Comparison of ENCODE assay signal across 25 cellular contexts in genomic region chr11:133906241-133906640, GRCh38. TPM values are rescaled to one million over a fixed set of nuclear protein-coding genes. Genes with fewer than 3 reads are reported as not detected.
DNase-seq lines count a peak whose midpoint lies in the region; ATAC-seq, FAIRE-seq and TF ChIP-seq lines count a peak whose summit lies in the region.
"Had no signal": no experiment of that assay in that cellular context is flagged by ENCODE, and none has a peak within 500 bp of the region (broad histone marks: within the 10 kb centered on the region; RNA-seq: fewer than 3 reads in every experiment).

No MANE protein-coding gene starts in this region.

- TF ChIP-seq POLR2A in spleen (IDR thresholded peaks at IDR 0.05): no peak

- no peak overlapping the region for H3K4me3 Mint-ChIP-seq in activated CD4-positive, alpha-beta T cell treated with anti-CD3 and anti-CD28 coated beads for 36 hours
- no peak overlapping the region for H3K4me3 Mint-ChIP-seq in glutamatergic neuron (ENCODE audit: unreplicated experiment)
- H3K4me3 Mint-ChIP-seq in activated CD4-positive, alpha-beta memory T cell treated with anti-CD3 and anti-CD28 coated beads for 36 hours: no peak overlapping the region
- H3K4me3 Mint-ChIP-seq: B cell; CD8-positive, alpha-beta T cell had no signal

- POLR2A ChIA-PET in activated CD4-positive, alpha-beta T cell treated with anti-CD3 and anti-CD28 coated beads for 36 hours (lab: Charles Lee): no interaction called here
- POLR2A ChIA-PET in activated CD4-positive, alpha-beta memory T cell treated with anti-CD3 and anti-CD28 coated beads for 36 hours (lab: Charles Lee): no interaction called here

- intact Hi-C loops in activated CD4-positive, alpha-beta T cell treated with anti-CD3 and anti-CD28 coated beads for 36 hours (cut with DNase I, micrococcal nuclease): no loop called here
- intact Hi-C loops in spleen (cut with DNase I; ENCODE audit: low total_unique reads): no loop called here
- intact Hi-C loops in activated CD4-positive, alpha-beta memory T cell treated with anti-CD3 and anti-CD28 coated beads for 36 hours (cut with micrococcal nuclease): no loop called here

- no peaks in the 10 kb centered on the region for H3K27me3 Mint-ChIP-seq in activated CD4-positive, alpha-beta T cell treated with anti-CD3 and anti-CD28 coated beads for 36 hours
- peaks cover 12% of the 10 kb centered on the region for H3K27me3 Mint-ChIP-seq in glutamatergic neuron (ENCODE audit: unreplicated experiment)
- H3K27me3 Mint-ChIP-seq in activated CD4-positive, alpha-beta memory T cell treated with anti-CD3 and anti-CD28 coated beads for 36 hours: no peaks in the 10 kb centered on the region
- H3K27me3 Mint-ChIP-seq: B cell had no signal

- peak overlapping the region; percentile 19 for H3K4me2 ChIP-seq in BLaER1

- H3K9ac ChIP-seq in BLaER1: no peak overlapping the region
- H3K9ac ChIP-seq: GM23248 had no signal

- FAIRE-seq in frontal cortex (lab: Jason Lieb, UNC): no peak
- FAIRE-seq: D721Med, HTR-8/SVneo had no signal

- no peak overlapping the region for H3K27ac ChIP-seq in BLaER1
- no peak overlapping the region for H3K27ac ChIP-seq in spleen
- H3K27ac ChIP-seq: 22Rv1, GM23248, HL-60 had no signal

- H3K4me3 ChIP-seq in BLaER1 (no peak overlapping the region), spleen (no peak overlapping the region)
- H3K4me3 ChIP-seq: GM23248 had no signal

- H3K27me3 ChIP-seq in BLaER1: no peaks in the 10 kb centered on the region
- H3K27me3 ChIP-seq in spleen (replicated peaks in 1 of 7): no peaks in the 10 kb centered on the region

- H3K4me1 Mint-ChIP-seq in activated CD4-positive, alpha-beta T cell treated with anti-CD3 and anti-CD28 coated beads for 36 hours: no peaks in the 10 kb centered on the region
- peaks cover 3% of the 10 kb centered on the region for H3K4me1 Mint-ChIP-seq in glutamatergic neuron (ENCODE audit: low read depth, unreplicated experiment)
- no peaks in the 10 kb centered on the region for H3K4me1 Mint-ChIP-seq in activated CD4-positive, alpha-beta memory T cell treated with anti-CD3 and anti-CD28 coated beads for 36 hours (ENCODE audit: low read depth)

- no peaks in the 10 kb centered on the region for H3K36me3 ChIP-seq in BLaER1
- peaks cover 0 to 21% (median 2%) of the 10 kb centered on the region in 6 donors for H3K36me3 ChIP-seq in spleen

- no peaks in the 10 kb centered on the region for H4K20me1 ChIP-seq in BLaER1

- CTCF ChIA-PET in activated CD4-positive, alpha-beta T cell treated with anti-CD3 and anti-CD28 coated beads for 36 hours (lab: Charles Lee): interaction anchor here (0.7 kb wide), 1 partner anchor 12 kb away, joined by 3 read pairs; no protein-coding TSS in a partner anchor
- CTCF ChIA-PET in activated CD4-positive, alpha-beta memory T cell treated with anti-CD3 and anti-CD28 coated beads for 36 hours (lab: Charles Lee): no interaction called here

- no peaks in the 10 kb centered on the region for H3K9me3 Mint-ChIP-seq in activated CD4-positive, alpha-beta T cell treated with anti-CD3 and anti-CD28 coated beads for 36 hours (ENCODE audit: low read depth)
- H3K9me3 Mint-ChIP-seq in glutamatergic neuron (ENCODE audit: unreplicated experiment): peaks cover 21% of the 10 kb centered on the region
- no peaks in the 10 kb centered on the region for H3K9me3 Mint-ChIP-seq in activated CD4-positive, alpha-beta memory T cell treated with anti-CD3 and anti-CD28 coated beads for 36 hours
- H3K9me3 Mint-ChIP-seq: CD8-positive, alpha-beta T cell; IgD-negative memory B cell had no signal

- TF ChIP-seq CTCF in glutamatergic neuron (IDR thresholded peaks at IDR 0.05; ENCODE audit: partially characterized antibody, unreplicated experiment) (no peak), spleen (IDR thresholded peaks at IDR 0.05 in 8 of 11, conservative IDR thresholded peaks at IDR 0.05 in 3 of 11) (no peak)

- H3K27ac Mint-ChIP-seq in activated CD4-positive, alpha-beta T cell treated with anti-CD3 and anti-CD28 coated beads for 36 hours: no peak overlapping the region
- H3K27ac Mint-ChIP-seq in glutamatergic neuron (ENCODE audit: unreplicated experiment): no peak overlapping the region
- no peak overlapping the region for H3K27ac Mint-ChIP-seq in activated CD4-positive, alpha-beta memory T cell treated with anti-CD3 and anti-CD28 coated beads for 36 hours
- H3K27ac Mint-ChIP-seq: B cell; CD8-positive, alpha-beta T cell had no signal

- H3K4me1 ChIP-seq in BLaER1 (peaks cover 12% of the 10 kb centered on the region), spleen (no peaks in the 10 kb centered on the region)

- H3K9me3 ChIP-seq in BLaER1 (no peaks in the 10 kb centered on the region), spleen (no peaks in the 10 kb centered on the region)

- ATAC-seq in activated CD4-positive, alpha-beta T cell treated with anti-CD3 and anti-CD28 coated beads for 36 hours: no peak
- ATAC-seq: CD8-positive, alpha-beta T cell had no signal

- 88 to 90% (median 88%) methylated on average over 12 to 15 of the region's 15 CpGs for WGBS in spleen, 5 donors

- H3K36me3 Mint-ChIP-seq in activated CD4-positive, alpha-beta T cell treated with anti-CD3 and anti-CD28 coated beads for 36 hours (ENCODE audit: low read depth): peaks cover 35% of the 10 kb centered on the region
- H3K36me3 Mint-ChIP-seq in glutamatergic neuron (ENCODE audit: unreplicated experiment): peaks cover 14% of the 10 kb centered on the region
- H3K36me3 Mint-ChIP-seq in activated CD4-positive, alpha-beta memory T cell treated with anti-CD3 and anti-CD28 coated beads for 36 hours: peaks cover 20% of the 10 kb centered on the region
- H3K36me3 Mint-ChIP-seq: IgD-negative memory B cell had no signal

- peak; percentile 3 for DNase-seq in activated CD4-positive, alpha-beta T cell treated with anti-CD3 and anti-CD28 coated beads for 36 hours
- no peak for DNase-seq in activated CD4-positive, alpha-beta T cell treated with anti-CD3 and anti-CD28 coated beads for 4 hours
- DNase-seq in glutamatergic neuron (peak; percentile 10), spleen (peak; percentile 65), UCSD-AML1 (lab: John Stamatoyannopoulos, UW; ENCODE audit: unreplicated experiment) (no peak), frontal cortex (ENCODE audit: low spot score in 2 of 2) (no peak)
- no peak for DNase-seq in activated CD4-positive, alpha-beta memory T cell treated with anti-CD3 and anti-CD28 coated beads for 36 hours
- DNase-seq: CD8-positive, alpha-beta T cell; DMS79; GM23248; HCEC 1CT; Kasumi-1; MM.1S; NCI-H1105; NCI-H1694; NCI-H510A treated with DMSO at 0.1 percent for 48 hours; NCI-H82 had no signal

RNA-seq across cellular contexts. Expression of gene IGSF9B, which starts 50.5 kb away (rescaled TPM):
- total RNA-seq in activated CD4-positive, alpha-beta T cell treated with anti-CD3 and anti-CD28 coated beads for 36 hours: 10 to 100 TPM; 79.0 to 84.2 TPM
- total RNA-seq in glutamatergic neuron (ENCODE audit: unreplicated experiment) (209 TPM), spleen (10 to 100 TPM in 1 of 7 donors, 1 to 10 TPM in 6; 2.4 to 11.2 (median 6.6) TPM), frontal cortex (6.9 TPM)
- polyA plus RNA-seq in spleen: 1 to 10 TPM in 2 of 3 donors, under 1 TPM in 1; 0.50 to 2.6 (median 1.6) TPM
- total RNA-seq in activated CD4-positive, alpha-beta memory T cell treated with anti-CD3 and anti-CD28 coated beads for 36 hours: 10 to 100 TPM; 24.6 to 30.3 TPM
- total RNA-seq: GM23248 had no signal
- polyA plus RNA-seq: AG04450, IgD-negative memory B cell had no signal

Comparison
In these comparisons a context has a peak if more than half of its experiments do, and no peak if none do; other contexts are left out.
1. DNase-seq: peak in activated CD4-positive, alpha-beta T cell treated with anti-CD3 and anti-CD28 coated beads for 36 hours (single experiment), glutamatergic neuron (single experiment) and spleen (single experiment); none in activated CD4-positive, alpha-beta T cell treated with anti-CD3 and anti-CD28 coated beads for 4 hours (0 of 2), activated CD4-positive, alpha-beta memory T cell treated with anti-CD3 and anti-CD28 coated beads for 36 hours (single experiment), UCSD-AML1 (single experiment) and frontal cortex (0 of 2).